ENCODE assay signal across 34 cellular contexts in the genomic region with DNA sequence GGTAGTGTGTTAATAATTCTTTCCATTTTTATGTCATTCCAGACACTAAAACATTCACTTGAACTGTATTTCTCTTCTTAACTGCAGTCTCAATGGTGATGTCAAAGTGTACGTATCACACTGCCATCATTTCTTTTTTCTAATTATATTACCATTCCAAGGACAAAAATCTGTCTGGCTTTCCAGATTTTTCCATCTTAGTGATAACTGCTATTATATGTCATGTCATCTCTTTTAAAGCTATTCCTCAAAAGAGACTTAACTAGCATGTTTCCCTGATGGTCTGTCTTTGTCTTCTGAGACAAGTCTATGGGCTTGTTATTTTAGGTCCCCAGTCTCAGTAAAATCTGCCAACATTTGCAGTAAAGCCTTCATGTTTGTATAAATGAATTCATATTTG.
"Had no signal": no experiment of that assay in that cellular context is flagged by ENCODE, and none has a peak within 500 bp of the region (broad histone marks: within the 10 kb centered on the region; RNA-seq: fewer than 3 reads in every experiment).

No MANE protein-coding gene starts in this region.

- H3K4me2 ChIP-seq: KMS-11 had no signal

- H3K9me3 ChIP-seq: MG63 had no signal

- H3K27ac ChIP-seq: KMS-11 had no signal

- H3K27me3 ChIP-seq: MG63 had no signal

- H3K36me3 ChIP-seq: MG63 had no signal

- H3K4me3 ChIP-seq: MG63 had no signal

- H3K9ac ChIP-seq: KMS-11 had no signal

- DNase-seq: Karpas-422, Kasumi-1, MG63, MM.1S, MV-4-11, NCI-H1048, NCI-H1092, NCI-H1092 treated with DMSO at 0.1 percent for 48 hours, NCI-H1105, NCI-H1105 treated with DMSO at 0.1 percent for 48 hours, NCI-H1417, NCI-H1417 treated with DMSO at 0.1 percent for 48 hours, NCI-H1436, NCI-H1436 treated with DMSO at 0.1 percent for 48 hours, NCI-H146, NCI-H1694, NCI-H1694 treated with DMSO at 0.1 percent for 48 hours, NCI-H187, NCI-H187 treated with DMSO at 0.1 percent for 48 hours, NCI-H1930, NCI-H2029, NCI-H2029 treated with DMSO at 0.1 percent for 48 hours, NCI-H2081, NCI-H2081 treated with DMSO at 0.1 percent for 48 hours, NCI-H2107, NCI-H2171, NCI-H2171 treated with DMSO at 0.1 percent for 48 hours, NCI-H2227 treated with DMSO at 0.1 percent for 48 hours, NCI-H226, NCI-H345, NCI-H446, NCI-H446 treated with DMSO at 0.1 percent for 48 hours, NCI-H510A had no signal
